In the genomic region with DNA sequence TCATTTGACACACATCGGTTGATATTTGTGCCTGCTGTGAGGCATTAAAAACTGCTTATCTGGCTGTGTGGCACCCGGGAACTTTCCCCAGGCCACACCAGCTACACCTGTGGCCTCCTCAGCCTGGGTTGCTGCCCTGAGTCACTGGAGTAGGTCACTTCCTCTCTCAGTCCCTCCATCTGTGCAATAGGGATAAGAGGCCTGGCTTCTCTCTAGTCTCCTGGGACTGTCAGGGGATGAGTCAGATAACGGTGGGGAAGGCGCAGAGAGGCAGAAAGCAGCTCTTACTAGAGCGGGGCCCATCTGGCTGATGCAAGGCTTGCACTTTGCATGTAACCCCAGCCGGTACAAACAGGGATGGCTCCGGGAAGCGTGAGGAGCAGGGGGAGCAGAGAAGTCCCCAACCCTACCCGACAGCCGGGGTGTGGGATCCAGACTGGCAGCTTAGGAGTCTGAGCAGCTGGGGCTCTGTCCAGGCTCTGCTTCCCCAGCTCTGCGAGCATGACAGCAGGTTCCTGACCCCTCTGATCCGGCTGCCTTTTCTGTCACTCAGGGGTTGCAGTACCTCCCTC, we compare ENCODE assay signal across 1 cellular context.
A peak's percentile ranks its signal among the peaks of the same experiment; 100 is the strongest.
TF ChIP-seq lines count a peak whose summit lies in the region.

No MANE protein-coding gene starts in this region.

TF ChIP-seq in HepG2, 621 proteins besides CTCF, POLR2A, EP300 and RAD21 (continued from another document and continues in another):
- TF ChIP-seq ZNF607 (CRISPR knock-in tag; IDR thresholded peaks at IDR 0.05; ENCODE audit: borderline replicate concordance) (no peak), HOXA5 (CRISPR knock-in tag; IDR thresholded peaks at IDR 0.05) (0 out of 2 replicates have a peak, but pooled peaks have one; percentile 49), HDAC6 (IDR thresholded peaks at IDR 0.05; ENCODE audit: low read depth, low read length) (no peak), ZFP62 (CRISPR knock-in tag; IDR thresholded peaks at IDR 0.05) (no peak), ZNF572 (CRISPR knock-in tag; IDR thresholded peaks at IDR 0.05) (no peak), AHR (CRISPR knock-in tag; IDR thresholded peaks at IDR 0.05) (no peak), SYNCRIP (IDR thresholded peaks at IDR 0.05; ENCODE audit: insufficient read depth, low read depth, low read length) (no peak), ZNF282 (IDR thresholded peaks at IDR 0.05; ENCODE audit: partially characterized antibody) (no peak), ZNF235 (CRISPR knock-in tag; IDR thresholded peaks at IDR 0.05; ENCODE audit: borderline replicate concordance) (no peak), CREM (IDR thresholded peaks at IDR 0.05) (no peak; the same call in 1 of the 2 replicates), CREM (CRISPR knock-in tag; IDR thresholded peaks at IDR 0.05) (no peak), ZNF781 (CRISPR knock-in tag; IDR thresholded peaks at IDR 0.05; ENCODE audit: borderline replicate concordance, not compliant biosample characterization) (peak; percentile 95), KAT8 (CRISPR knock-in tag; IDR thresholded peaks at IDR 0.05) (peak; percentile 71), ZNF724P (CRISPR knock-in tag; IDR thresholded peaks at IDR 0.05; ENCODE audit: borderline replicate concordance) (no peak), RFX3 (CRISPR knock-in tag; IDR thresholded peaks at IDR 0.05) (no peak), SMAD3 (CRISPR knock-in tag; IDR thresholded peaks at IDR 0.05) (peak; percentile 69; the same call in 1 of the 2 replicates), NFE2 (CRISPR knock-in tag; IDR thresholded peaks at IDR 0.05) (no peak), CBFB (CRISPR knock-in tag; IDR thresholded peaks at IDR 0.05) (0 out of 2 replicates have a peak, but pooled peaks have one; percentile 27), PHB2 (IDR thresholded peaks at IDR 0.05; ENCODE audit: partially characterized antibody) (no peak), MXI1 (IDR thresholded peaks at IDR 0.05; ENCODE audit: borderline replicate concordance, low read depth, low read length) (peak; percentile 18; the same call in 1 of the 3 replicates), TOE1 (CRISPR knock-in tag; IDR thresholded peaks at IDR 0.05) (no peak), U2AF1 (optimal IDR thresholded peaks at IDR 0.05; ENCODE audit: low read depth, low read length) (no peak), SNRNP70 (IDR thresholded peaks at IDR 0.05; ENCODE audit: low read depth, low read length) (no peak), ARID2 (CRISPR knock-in tag; IDR thresholded peaks at IDR 0.05; ENCODE audit: borderline replicate concordance) (no peak), ZFP36L2 (CRISPR knock-in tag; IDR thresholded peaks at IDR 0.05) (no peak), ZNF547 (CRISPR knock-in tag; IDR thresholded peaks at IDR 0.05) (no peak), SRY (CRISPR knock-in tag; IDR thresholded peaks at IDR 0.05) (peak; percentile 86; the same call in 1 of the 2 replicates), DMAP1 (CRISPR knock-in tag; IDR thresholded peaks at IDR 0.05) (0 out of 2 replicates have a peak, but pooled peaks have one; percentile 13), ZNF598 (CRISPR knock-in tag; IDR thresholded peaks at IDR 0.05; ENCODE audit: borderline replicate concordance) (no peak), ZBTB7A (CRISPR knock-in tag; IDR thresholded peaks at IDR 0.05) (no peak; the same call in 1 of the 2 replicates), ZNF747 (CRISPR knock-in tag; IDR thresholded peaks at IDR 0.05; ENCODE audit: borderline replicate concordance) (no peak), GTF3A (CRISPR knock-in tag; conservative IDR thresholded peaks at IDR 0.05) (no peak), SPEN (CRISPR knock-in tag; IDR thresholded peaks at IDR 0.05; ENCODE audit: low read depth) (0 out of 2 replicates have a peak, but pooled peaks have one; percentile 38), PAWR (CRISPR knock-in tag; IDR thresholded peaks at IDR 0.05; ENCODE audit: borderline replicate concordance) (no peak), SATB2 (CRISPR knock-in tag; IDR thresholded peaks at IDR 0.05) (no peak), RFX1 (IDR thresholded peaks at IDR 0.05) (no peak)
- TF ChIP-seq, protein P1, sequence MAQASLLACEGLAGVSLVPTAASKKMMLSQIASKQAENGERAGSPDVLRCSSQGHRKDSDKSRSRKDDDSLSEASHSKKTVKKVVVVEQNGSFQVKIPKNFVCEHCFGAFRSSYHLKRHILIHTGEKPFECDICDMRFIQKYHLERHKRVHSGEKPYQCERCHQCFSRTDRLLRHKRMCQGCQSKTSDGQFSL (CRISPR knock-in tag; IDR thresholded peaks at IDR 0.05): no peak
- TF ChIP-seq, protein P2, sequence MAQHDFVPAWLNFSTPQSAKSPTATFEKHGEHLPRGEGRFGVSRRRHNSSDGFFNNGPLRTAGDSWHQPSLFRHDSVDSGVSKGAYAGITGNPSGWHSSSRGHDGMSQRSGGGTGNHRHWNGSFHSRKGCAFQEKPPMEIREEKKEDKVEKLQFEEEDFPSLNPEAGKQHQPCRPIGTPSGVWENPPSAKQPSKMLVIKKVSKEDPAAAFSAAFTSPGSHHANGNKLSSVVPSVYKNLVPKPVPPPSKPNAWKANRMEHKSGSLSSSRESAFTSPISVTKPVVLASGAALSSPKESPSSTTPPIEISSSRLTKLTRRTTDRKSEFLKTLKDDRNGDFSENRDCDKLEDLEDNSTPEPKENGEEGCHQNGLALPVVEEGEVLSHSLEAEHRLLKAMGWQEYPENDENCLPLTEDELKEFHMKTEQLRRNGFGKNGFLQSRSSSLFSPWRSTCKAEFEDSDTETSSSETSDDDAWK (CRISPR knock-in tag; IDR thresholded peaks at IDR 0.05): no peak
- TF ChIP-seq, protein P3, sequence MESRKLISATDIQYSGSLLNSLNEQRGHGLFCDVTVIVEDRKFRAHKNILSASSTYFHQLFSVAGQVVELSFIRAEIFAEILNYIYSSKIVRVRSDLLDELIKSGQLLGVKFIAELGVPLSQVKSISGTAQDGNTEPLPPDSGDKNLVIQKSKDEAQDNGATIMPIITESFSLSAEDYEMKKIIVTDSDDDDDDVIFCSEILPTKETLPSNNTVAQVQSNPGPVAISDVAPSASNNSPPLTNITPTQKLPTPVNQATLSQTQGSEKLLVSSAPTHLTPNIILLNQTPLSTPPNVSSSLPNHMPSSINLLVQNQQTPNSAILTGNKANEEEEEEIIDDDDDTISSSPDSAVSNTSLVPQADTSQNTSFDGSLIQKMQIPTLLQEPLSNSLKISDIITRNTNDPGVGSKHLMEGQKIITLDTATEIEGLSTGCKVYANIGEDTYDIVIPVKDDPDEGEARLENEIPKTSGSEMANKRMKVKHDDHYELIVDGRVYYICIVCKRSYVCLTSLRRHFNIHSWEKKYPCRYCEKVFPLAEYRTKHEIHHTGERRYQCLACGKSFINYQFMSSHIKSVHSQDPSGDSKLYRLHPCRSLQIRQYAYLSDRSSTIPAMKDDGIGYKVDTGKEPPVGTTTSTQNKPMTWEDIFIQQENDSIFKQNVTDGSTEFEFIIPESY (CRISPR knock-in tag; IDR thresholded peaks at IDR 0.05): no peak
- TF ChIP-seq, protein P4, sequence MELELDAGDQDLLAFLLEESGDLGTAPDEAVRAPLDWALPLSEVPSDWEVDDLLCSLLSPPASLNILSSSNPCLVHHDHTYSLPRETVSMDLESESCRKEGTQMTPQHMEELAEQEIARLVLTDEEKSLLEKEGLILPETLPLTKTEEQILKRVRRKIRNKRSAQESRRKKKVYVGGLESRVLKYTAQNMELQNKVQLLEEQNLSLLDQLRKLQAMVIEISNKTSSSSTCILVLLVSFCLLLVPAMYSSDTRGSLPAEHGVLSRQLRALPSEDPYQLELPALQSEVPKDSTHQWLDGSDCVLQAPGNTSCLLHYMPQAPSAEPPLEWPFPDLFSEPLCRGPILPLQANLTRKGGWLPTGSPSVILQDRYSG (CRISPR knock-in tag; IDR thresholded peaks at IDR 0.05): no peak
- TF ChIP-seq, protein P5, sequence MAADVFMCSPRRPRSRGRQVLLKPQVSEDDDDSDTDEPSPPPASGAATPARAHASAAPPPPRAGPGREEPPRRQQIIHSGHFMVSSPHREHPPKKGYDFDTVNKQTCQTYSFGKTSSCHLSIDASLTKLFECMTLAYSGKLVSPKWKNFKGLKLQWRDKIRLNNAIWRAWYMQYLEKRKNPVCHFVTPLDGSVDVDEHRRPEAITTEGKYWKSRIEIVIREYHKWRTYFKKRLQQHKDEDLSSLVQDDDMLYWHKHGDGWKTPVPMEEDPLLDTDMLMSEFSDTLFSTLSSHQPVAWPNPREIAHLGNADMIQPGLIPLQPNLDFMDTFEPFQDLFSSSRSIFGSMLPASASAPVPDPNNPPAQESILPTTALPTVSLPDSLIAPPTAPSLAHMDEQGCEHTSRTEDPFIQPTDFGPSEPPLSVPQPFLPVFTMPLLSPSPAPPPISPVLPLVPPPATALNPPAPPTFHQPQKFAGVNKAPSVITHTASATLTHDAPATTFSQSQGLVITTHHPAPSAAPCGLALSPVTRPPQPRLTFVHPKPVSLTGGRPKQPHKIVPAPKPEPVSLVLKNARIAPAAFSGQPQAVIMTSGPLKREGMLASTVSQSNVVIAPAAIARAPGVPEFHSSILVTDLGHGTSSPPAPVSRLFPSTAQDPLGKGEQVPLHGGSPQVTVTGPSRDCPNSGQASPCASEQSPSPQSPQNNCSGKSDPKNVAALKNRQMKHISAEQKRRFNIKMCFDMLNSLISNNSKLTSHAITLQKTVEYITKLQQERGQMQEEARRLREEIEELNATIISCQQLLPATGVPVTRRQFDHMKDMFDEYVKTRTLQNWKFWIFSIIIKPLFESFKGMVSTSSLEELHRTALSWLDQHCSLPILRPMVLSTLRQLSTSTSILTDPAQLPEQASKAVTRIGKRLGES (CRISPR knock-in tag; IDR thresholded peaks at IDR 0.05; ENCODE audit: borderline replicate concordance): no peak
- TF ChIP-seq, protein P6, sequence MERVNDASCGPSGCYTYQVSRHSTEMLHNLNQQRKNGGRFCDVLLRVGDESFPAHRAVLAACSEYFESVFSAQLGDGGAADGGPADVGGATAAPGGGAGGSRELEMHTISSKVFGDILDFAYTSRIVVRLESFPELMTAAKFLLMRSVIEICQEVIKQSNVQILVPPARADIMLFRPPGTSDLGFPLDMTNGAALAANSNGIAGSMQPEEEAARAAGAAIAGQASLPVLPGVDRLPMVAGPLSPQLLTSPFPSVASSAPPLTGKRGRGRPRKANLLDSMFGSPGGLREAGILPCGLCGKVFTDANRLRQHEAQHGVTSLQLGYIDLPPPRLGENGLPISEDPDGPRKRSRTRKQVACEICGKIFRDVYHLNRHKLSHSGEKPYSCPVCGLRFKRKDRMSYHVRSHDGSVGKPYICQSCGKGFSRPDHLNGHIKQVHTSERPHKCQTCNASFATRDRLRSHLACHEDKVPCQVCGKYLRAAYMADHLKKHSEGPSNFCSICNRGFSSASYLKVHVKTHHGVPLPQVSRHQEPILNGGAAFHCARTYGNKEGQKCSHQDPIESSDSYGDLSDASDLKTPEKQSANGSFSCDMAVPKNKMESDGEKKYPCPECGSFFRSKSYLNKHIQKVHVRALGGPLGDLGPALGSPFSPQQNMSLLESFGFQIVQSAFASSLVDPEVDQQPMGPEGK (CRISPR knock-in tag; IDR thresholded peaks at IDR 0.05): peak; percentile 34
- TF ChIP-seq, protein P7, sequence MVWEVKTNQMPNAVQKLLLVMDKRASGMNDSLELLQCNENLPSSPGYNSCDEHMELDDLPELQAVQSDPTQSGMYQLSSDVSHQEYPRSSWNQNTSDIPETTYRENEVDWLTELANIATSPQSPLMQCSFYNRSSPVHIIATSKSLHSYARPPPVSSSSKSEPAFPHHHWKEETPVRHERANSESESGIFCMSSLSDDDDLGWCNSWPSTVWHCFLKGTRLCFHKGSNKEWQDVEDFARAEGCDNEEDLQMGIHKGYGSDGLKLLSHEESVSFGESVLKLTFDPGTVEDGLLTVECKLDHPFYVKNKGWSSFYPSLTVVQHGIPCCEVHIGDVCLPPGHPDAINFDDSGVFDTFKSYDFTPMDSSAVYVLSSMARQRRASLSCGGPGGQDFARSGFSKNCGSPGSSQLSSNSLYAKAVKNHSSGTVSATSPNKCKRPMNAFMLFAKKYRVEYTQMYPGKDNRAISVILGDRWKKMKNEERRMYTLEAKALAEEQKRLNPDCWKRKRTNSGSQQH (CRISPR knock-in tag; IDR thresholded peaks at IDR 0.05; ENCODE audit: low read depth): peak; percentile 26; the same call in 1 of the 2 replicates
- TF ChIP-seq, protein P8, sequence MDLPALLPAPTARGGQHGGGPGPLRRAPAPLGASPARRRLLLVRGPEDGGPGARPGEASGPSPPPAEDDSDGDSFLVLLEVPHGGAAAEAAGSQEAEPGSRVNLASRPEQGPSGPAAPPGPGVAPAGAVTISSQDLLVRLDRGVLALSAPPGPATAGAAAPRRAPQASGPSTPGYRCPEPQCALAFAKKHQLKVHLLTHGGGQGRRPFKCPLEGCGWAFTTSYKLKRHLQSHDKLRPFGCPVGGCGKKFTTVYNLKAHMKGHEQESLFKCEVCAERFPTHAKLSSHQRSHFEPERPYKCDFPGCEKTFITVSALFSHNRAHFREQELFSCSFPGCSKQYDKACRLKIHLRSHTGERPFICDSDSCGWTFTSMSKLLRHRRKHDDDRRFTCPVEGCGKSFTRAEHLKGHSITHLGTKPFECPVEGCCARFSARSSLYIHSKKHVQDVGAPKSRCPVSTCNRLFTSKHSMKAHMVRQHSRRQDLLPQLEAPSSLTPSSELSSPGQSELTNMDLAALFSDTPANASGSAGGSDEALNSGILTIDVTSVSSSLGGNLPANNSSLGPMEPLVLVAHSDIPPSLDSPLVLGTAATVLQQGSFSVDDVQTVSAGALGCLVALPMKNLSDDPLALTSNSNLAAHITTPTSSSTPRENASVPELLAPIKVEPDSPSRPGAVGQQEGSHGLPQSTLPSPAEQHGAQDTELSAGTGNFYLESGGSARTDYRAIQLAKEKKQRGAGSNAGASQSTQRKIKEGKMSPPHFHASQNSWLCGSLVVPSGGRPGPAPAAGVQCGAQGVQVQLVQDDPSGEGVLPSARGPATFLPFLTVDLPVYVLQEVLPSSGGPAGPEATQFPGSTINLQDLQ (CRISPR knock-in tag; IDR thresholded peaks at IDR 0.05): no peak
- TF ChIP-seq, protein P9, sequence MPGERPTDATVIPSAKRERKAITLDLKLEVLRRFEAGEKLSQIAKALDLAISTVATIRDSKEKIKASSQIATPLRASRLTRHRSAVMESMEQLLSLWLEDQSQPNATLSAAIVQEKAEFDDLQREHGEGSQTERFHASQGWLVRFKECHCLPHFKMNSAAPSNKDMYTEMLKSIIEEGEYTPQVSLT (CRISPR knock-in tag; IDR thresholded peaks at IDR 0.05; ENCODE audit: borderline replicate concordance, low read depth): no peak
- TF ChIP-seq, protein P10, sequence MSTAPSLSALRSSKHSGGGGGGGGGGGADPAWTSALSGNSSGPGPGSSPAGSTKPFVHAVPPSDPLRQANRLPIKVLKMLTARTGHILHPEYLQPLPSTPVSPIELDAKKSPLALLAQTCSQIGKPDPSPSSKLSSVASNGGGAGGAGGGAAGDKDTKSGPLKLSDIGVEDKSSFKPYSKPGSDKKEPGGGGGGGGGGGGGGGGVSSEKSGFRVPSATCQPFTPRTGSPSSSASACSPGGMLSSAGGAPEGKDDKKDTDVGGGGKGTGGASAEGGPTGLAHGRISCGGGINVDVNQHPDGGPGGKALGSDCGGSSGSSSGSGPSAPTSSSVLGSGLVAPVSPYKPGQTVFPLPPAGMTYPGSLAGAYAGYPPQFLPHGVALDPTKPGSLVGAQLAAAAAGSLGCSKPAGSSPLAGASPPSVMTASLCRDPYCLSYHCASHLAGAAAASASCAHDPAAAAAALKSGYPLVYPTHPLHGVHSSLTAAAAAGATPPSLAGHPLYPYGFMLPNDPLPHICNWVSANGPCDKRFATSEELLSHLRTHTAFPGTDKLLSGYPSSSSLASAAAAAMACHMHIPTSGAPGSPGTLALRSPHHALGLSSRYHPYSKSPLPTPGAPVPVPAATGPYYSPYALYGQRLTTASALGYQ (CRISPR knock-in tag; IDR thresholded peaks at IDR 0.05): no peak
